Comparison of ENCODE assay signal across 23 cellular contexts in the genomic region with DNA sequence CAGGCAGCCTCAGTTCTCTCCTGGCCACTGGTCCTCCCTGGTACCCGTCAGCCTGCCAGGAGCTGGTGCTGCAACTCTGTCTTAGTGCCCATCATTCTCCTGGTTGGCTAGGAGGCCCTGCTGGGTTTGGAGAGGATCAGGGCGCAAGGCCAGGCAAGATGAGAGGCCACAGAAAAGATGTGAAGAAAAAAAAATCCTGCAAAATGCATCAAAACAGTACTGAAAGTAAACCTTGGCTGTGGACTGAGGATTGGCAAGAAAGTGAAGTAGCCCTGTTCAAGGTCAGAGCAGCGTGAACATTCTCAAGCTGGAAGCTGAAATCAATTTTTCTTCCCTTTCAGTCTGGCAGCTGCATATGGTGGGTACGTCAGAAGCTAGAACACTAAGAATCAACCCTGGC.
DNase-seq lines count a peak whose midpoint lies in the region; ATAC-seq lines count a peak whose summit lies in the region.
"Had no signal": no experiment of that assay in that cellular context is flagged by ENCODE, and none has a peak within 500 bp of the region (broad histone marks: within the 10 kb centered on the region; RNA-seq: fewer than 3 reads in every experiment).

No MANE protein-coding gene starts in this region.

- no peak for ATAC-seq in HG03108 (IDR thresholded peaks at IDR 0.05; ENCODE audit: unreplicated experiment)
- ATAC-seq: activated CD8-positive, alpha-beta T cell treated with anti-CD3 and anti-CD28 coated beads for 36 hours; natural killer cell; PC-3; sciatic nerve; stimulated activated effector memory CD8-positive, alpha-beta T cell treated with anti-CD3 and anti-CD28 coated beads, Interleukin-12 subunit alpha, Interleukin-12 subunit beta, amount 100 ng/mL, for 72 hours had no signal

- DNase-seq in G401 (ENCODE audit: low spot score) (peak; percentile 88), astrocyte of the hippocampus (ENCODE audit: low read depth, low spot score) (peak; percentile 23), medulla oblongata (ENCODE audit: extremely low spot score) (peak; percentile 86), substantia nigra (lab: John Stamatoyannopoulos, UW) (peak in 36 of 49 donors; percentile 1 to 68 (median 28)), H4 (ENCODE audit: low spot score) (no peak), islet precursor cell (no peak), DMS153 (lab: John Stamatoyannopoulos, UW) (no peak)
- DNase-seq: activated CD8-positive, alpha-beta T cell treated with anti-CD3 and anti-CD28 coated beads for 36 hours; activated effector memory CD4-positive, alpha-beta T cell treated with Interleukin-2 at 50 U/mL for 16 hours; activated naive CD8-positive, alpha-beta T cell treated with anti-CD3 and anti-CD28 coated beads for 36 hours; DMS53; GF-D8; Kasumi-1; natural killer cell; NCI-H1436; NCI-H2107; PC-3; stimulated activated CD4-positive, alpha-beta T cell treated with anti-CD3 and anti-CD28 coated beads, Interleukin-4, amount 100 ng/mL, for 24 hours had no signal

- in situ Hi-C loops in G401 (cut with HindIII; ENCODE audit: low sequenced_read_pairs) = no loop called here

- no peak overlapping the region for H3K27ac ChIP-seq in substantia nigra (ENCODE audit: low read depth, low read length, poor library complexity, severe bottlenecking)
- H3K27ac ChIP-seq: parathyroid adenoma, thoracic aorta had no signal

Comparison
In these comparisons a context has a peak if more than half of its experiments do, and no peak if none do; other contexts are left out.
1. DNase-seq: peak in G401 (single experiment), astrocyte of the hippocampus (single experiment), medulla oblongata (single experiment) and substantia nigra (36 of 49); none in H4 (single experiment), islet precursor cell (single experiment) and DMS153 (single experiment).